1 cellular context compared by ENCODE assay signal in genomic region chr22:30432520-30432919, GRCh38.
TF ChIP-seq lines count a peak whose summit lies in the region.

No MANE protein-coding gene starts in this region.

TF ChIP-seq in HepG2, 621 proteins besides CTCF, POLR2A, EP300 and RAD21:
- TF ChIP-seq PATZ1 (CRISPR knock-in tag; IDR thresholded peaks at IDR 0.05) = 0 out of 2 replicates have a peak, but pooled peaks have one; percentile 32
- no peak for TF ChIP-seq SRSF4 (IDR thresholded peaks at IDR 0.05; ENCODE audit: low read depth, low read length, poor library complexity, severe bottlenecking)
- 0 out of 2 replicates have a peak, but pooled peaks have one; percentile 33 for TF ChIP-seq MTA1 (CRISPR knock-in tag; IDR thresholded peaks at IDR 0.05; ENCODE audit: borderline replicate concordance)
- TF ChIP-seq HNF4G (IDR thresholded peaks at IDR 0.05; ENCODE audit: borderline replicate concordance, low read depth, low read length) = peak; percentile 39; the same call in 1 of the 2 replicates
- TF ChIP-seq HNF4G (CRISPR knock-in tag; IDR thresholded peaks at IDR 0.05; ENCODE audit: borderline replicate concordance, low read depth) = no peak
- peak; percentile 71 for TF ChIP-seq HNF4A (CRISPR knock-in tag; IDR thresholded peaks at IDR 0.05)
- TF ChIP-seq ZBTB49 (CRISPR knock-in tag; IDR thresholded peaks at IDR 0.05; ENCODE audit: borderline replicate concordance) = no peak
